Comparison of ENCODE assay signal across 7 cellular contexts in genomic region chr7:192701-193536, GRCh38. TPM values are rescaled to one million over a fixed set of nuclear protein-coding genes. Genes with fewer than 3 reads are reported as not detected.
A peak's percentile ranks its signal among the peaks of the same experiment; 100 is the strongest.
DNase-seq lines count a peak whose midpoint lies in the region; ATAC-seq, FAIRE-seq and TF ChIP-seq lines count a peak whose summit lies in the region.

No MANE protein-coding gene starts in this region.

- H3K36me3 ChIP-seq in brain microvascular endothelial cell (replicated peaks) (peaks cover 33% of the 10 kb centered on the region), HepG2 (replicated peaks in 1 of 2; ENCODE audit: control insufficient read depth in 1 of 2, insufficient read depth in 2 of 2, low read length in 2 of 2) (peaks cover 7 to 23% of the 10 kb centered on the region in 2 experiments; a peak in 4 of 5 replicates), suprapubic skin (peaks cover 25% of the 10 kb centered on the region)

- peak overlapping the region; percentile 91 for H3K4me3 ChIP-seq in brain microvascular endothelial cell (ENCODE audit: low read depth, low read length)
- H3K4me3 ChIP-seq in HepG2 (replicated peaks in 1 of 3; ENCODE audit: insufficient read depth in 1 of 3, low read depth in 2 of 3, low read length in 3 of 3): peak overlapping the region; percentile 79 to 91 (median 82)
- H3K4me3 ChIP-seq in suprapubic skin: peak overlapping the region; percentile 82

- H4K20me1 ChIP-seq in HepG2 (ENCODE audit: insufficient read depth, low read length): peaks cover 7% of the 10 kb centered on the region

- no TSS peak for BruUV-seq in HepG2 (replicated peaks; lab: Mats Ljungman, UMichigan)

- CTCF ChIA-PET in HepG2 (lab: Yijun Ruan, JAX; ENCODE audit: low intra/inter-chr PET ratio, low total read pairs): no interaction called here

- peaks cover 26% of the 10 kb centered on the region for H3K79me2 ChIP-seq in HepG2 (ENCODE audit: insufficient read depth, low read length)

- H3K4me2 ChIP-seq in HepG2 (ENCODE audit: low read depth, low read length): peak overlapping the region; percentile 76

- H3K9ac ChIP-seq in HepG2 (ENCODE audit: insufficient read depth, low read depth, low read length): peak overlapping the region; percentile 76

- ATAC-seq in HepG2 (no peak), HG02970 (IDR thresholded peaks at IDR 0.05; ENCODE audit: low FRiP score, unreplicated experiment) (no peak)

- TF ChIP-seq EP300 in HepG2 (IDR thresholded peaks at IDR 0.05; ENCODE audit: low read depth in 2 of 2, low read length in 2 of 2) (no peak), HepG2 (CRISPR knock-in tag; IDR thresholded peaks at IDR 0.05; ENCODE audit: borderline replicate concordance) (no peak), suprapubic skin (IDR thresholded peaks at IDR 0.05) (no peak)

- H3K4me1 ChIP-seq in HepG2 (ENCODE audit: insufficient read depth, low read length) (peaks cover 36% of the 10 kb centered on the region), suprapubic skin (peaks cover 49% of the 10 kb centered on the region)

- no peak for TF ChIP-seq CTCF in brain microvascular endothelial cell (IDR thresholded peaks at IDR 0.05; ENCODE audit: low read depth, low read length, missing control alignments)
- TF ChIP-seq CTCF in HepG2 (CRISPR knock-in tag; IDR thresholded peaks at IDR 0.05): no peak
- no peak for TF ChIP-seq CTCF in suprapubic skin (IDR thresholded peaks at IDR 0.05)

- TF ChIP-seq RAD21 in HepG2 (CRISPR knock-in tag; IDR thresholded peaks at IDR 0.05): peak; percentile 8; the same call in 1 of the 2 replicates

- DNase-seq in HTR-8/SVneo (ENCODE audit: insufficient read length, low spot score) (no peak), brain microvascular endothelial cell (no peak), HepG2 (ENCODE audit: low spot score) (no peak), suprapubic skin (ENCODE audit: low spot score in 2 of 2) (no peak), globus pallidus (ENCODE audit: low spot score) (no peak), Ammon's horn (ENCODE audit: low spot score) (no peak)

- POLR2A ChIA-PET in HepG2 (lab: Yijun Ruan, JAX): interaction anchor here (1.3 to 2.2 kb wide), 3 partner anchors 12 to 42 kb away, joined by 4 to 8 read pairs (median 6); no protein-coding TSS in a partner anchor

- H3K27ac ChIP-seq in brain microvascular endothelial cell (no peak overlapping the region), HepG2 (ENCODE audit: extremely low read length, insufficient read depth, low read length) (peak overlapping the region; percentile 81), suprapubic skin (peak overlapping the region; percentile 87)

- TF ChIP-seq POLR2A in HepG2 (IDR thresholded peaks at IDR 0.05; ENCODE audit: insufficient read depth in 1 of 2, low read depth in 2 of 2, low read length in 2 of 2): no peak
- TF ChIP-seq POLR2A in suprapubic skin (IDR thresholded peaks at IDR 0.05): no peak

- H2AFZ ChIP-seq in HepG2 (ENCODE audit: low read length): no peak overlapping the region

- peak; percentile 72 for FAIRE-seq in HTR-8/SVneo (lab: Jason Lieb, UNC)
- FAIRE-seq in HepG2 (lab: Jason Lieb, UNC): no peak

- in situ Hi-C loops in brain microvascular endothelial cell (cut with HindIII; ENCODE audit: low pct_ligation_motif_present, low sequenced_read_pairs) (no loop called here), HepG2 (cut with HindIII; ENCODE audit: extremely low pct_ligation_motif_present, low pct_unique_long_range_greater_than_20kb) (no loop called here)

- intact Hi-C loops in HepG2 (cut with micrococcal nuclease; ENCODE audit: unreplicated experiment): no loop called here

- H3K9me3 ChIP-seq in HepG2 (ENCODE audit: low read length) (no peaks in the 10 kb centered on the region), suprapubic skin (no peaks in the 10 kb centered on the region)

- WGBS in HepG2 (ENCODE audit: low lambda C conversion rate): no CpG with 5 or more reads among the region's 124 CpGs
- no CpG with 5 or more reads among the region's 124 CpGs for WGBS in suprapubic skin

- H3K27me3 ChIP-seq in brain microvascular endothelial cell (replicated peaks): no peaks in the 10 kb centered on the region
- H3K27me3 ChIP-seq in HepG2 (ENCODE audit: control insufficient read depth in 1 of 2, insufficient read depth in 2 of 2, low read length in 2 of 2): peaks cover 2 to 23% of the 10 kb centered on the region in 2 experiments; a peak in 3 of 5 replicates
- H3K27me3 ChIP-seq in suprapubic skin: no peaks in the 10 kb centered on the region

TF ChIP-seq in HepG2, 621 proteins besides CTCF, POLR2A, EP300 and RAD21 (continues in another document):
- TF ChIP-seq ATF1 (CRISPR knock-in tag; IDR thresholded peaks at IDR 0.05) (no peak), HNRNPL (IDR thresholded peaks at IDR 0.05; ENCODE audit: low read depth, low read length) (no peak), ZNF577 (CRISPR knock-in tag; IDR thresholded peaks at IDR 0.05; ENCODE audit: borderline replicate concordance, low read depth) (no peak), NR1H2 (CRISPR knock-in tag; IDR thresholded peaks at IDR 0.05; ENCODE audit: borderline replicate concordance, low read depth) (no peak), NKX3-1 (CRISPR knock-in tag; IDR thresholded peaks at IDR 0.05) (no peak), MAX (IDR thresholded peaks at IDR 0.05) (peak; percentile 63; the same call in 1 of the 2 replicates), HES4 (CRISPR knock-in tag; IDR thresholded peaks at IDR 0.05; ENCODE audit: borderline replicate concordance) (peak; percentile 12; the same call in 1 of the 2 replicates), NCOA5 (CRISPR knock-in tag; IDR thresholded peaks at IDR 0.05) (no peak), DRAP1 (CRISPR knock-in tag; IDR thresholded peaks at IDR 0.05) (no peak)
- TF ChIP-seq, protein P1, sequence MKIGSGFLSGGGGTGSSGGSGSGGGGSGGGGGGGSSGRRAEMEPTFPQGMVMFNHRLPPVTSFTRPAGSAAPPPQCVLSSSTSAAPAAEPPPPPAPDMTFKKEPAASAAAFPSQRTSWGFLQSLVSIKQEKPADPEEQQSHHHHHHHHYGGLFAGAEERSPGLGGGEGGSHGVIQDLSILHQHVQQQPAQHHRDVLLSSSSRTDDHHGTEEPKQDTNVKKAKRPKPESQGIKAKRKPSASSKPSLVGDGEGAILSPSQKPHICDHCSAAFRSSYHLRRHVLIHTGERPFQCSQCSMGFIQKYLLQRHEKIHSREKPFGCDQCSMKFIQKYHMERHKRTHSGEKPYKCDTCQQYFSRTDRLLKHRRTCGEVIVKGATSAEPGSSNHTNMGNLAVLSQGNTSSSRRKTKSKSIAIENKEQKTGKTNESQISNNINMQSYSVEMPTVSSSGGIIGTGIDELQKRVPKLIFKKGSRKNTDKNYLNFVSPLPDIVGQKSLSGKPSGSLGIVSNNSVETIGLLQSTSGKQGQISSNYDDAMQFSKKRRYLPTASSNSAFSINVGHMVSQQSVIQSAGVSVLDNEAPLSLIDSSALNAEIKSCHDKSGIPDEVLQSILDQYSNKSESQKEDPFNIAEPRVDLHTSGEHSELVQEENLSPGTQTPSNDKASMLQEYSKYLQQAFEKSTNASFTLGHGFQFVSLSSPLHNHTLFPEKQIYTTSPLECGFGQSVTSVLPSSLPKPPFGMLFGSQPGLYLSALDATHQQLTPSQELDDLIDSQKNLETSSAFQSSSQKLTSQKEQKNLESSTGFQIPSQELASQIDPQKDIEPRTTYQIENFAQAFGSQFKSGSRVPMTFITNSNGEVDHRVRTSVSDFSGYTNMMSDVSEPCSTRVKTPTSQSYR (CRISPR knock-in tag; IDR thresholded peaks at IDR 0.05; ENCODE audit: borderline replicate concordance): no peak

RNA-seq across cellular contexts. Expression of gene FAM20C, which starts 0.5 kb away (rescaled TPM):
- total RNA-seq in HepG2 (2016; rRNA removed; fragmentation: Illumina TruSeq; extraction: Trizol) (14.5 and 19.9 TPM in 2 replicates), suprapubic skin (10 to 100 TPM; 15.8 to 20.4 (median 18.7) TPM)
- total RNA-seq in HepG2 (2016; cell fraction: cytosol; rRNA removed; fragmentation: Illumina TruSeq; extraction: Trizol; ENCODE audit: low read depth): 4.8 and 5.5 TPM in 2 replicates
- 12.0 and 18.5 TPM in 2 replicates for total RNA-seq in HepG2 (2016; cell fraction: insoluble cytoplasmic fraction; rRNA removed; fragmentation: Illumina TruSeq; extraction: Trizol)
- 11.5 and 11.6 TPM in 2 replicates for total RNA-seq in HepG2 (2016; cell fraction: membrane; rRNA removed; fragmentation: Illumina TruSeq; extraction: Trizol)
- total RNA-seq in HepG2 (2016; cell fraction: nucleus; rRNA removed; fragmentation: Illumina TruSeq; extraction: Trizol): 20.5 and 24.2 TPM in 2 replicates
- 11.9 and 15.3 TPM in 2 replicates for polyA plus RNA-seq in HepG2 (2011; rRNA removed)
- polyA plus RNA-seq in HepG2 (2011; cell fraction: cytosol; rRNA removed): 13.7 and 17.5 TPM in 2 replicates
- 24.6 and 26.4 TPM in 2 replicates for polyA plus RNA-seq in HepG2 (2011; cell fraction: nucleus; rRNA removed)
- polyA plus RNA-seq in HepG2 (2012): 15.4 and 23.9 TPM in 2 replicates
- polyA plus RNA-seq in HepG2 (2016; cell fraction: cytosol; fragmentation: Illumina TruSeq; extraction: Trizol; ENCODE audit: low read depth): 2.8 and 3.2 TPM in 2 replicates
- polyA plus RNA-seq in HepG2 (2016; cell fraction: insoluble cytoplasmic fraction; fragmentation: Illumina TruSeq; extraction: Trizol; ENCODE audit: low read depth): 18.9 and 20.0 TPM in 2 replicates
- polyA plus RNA-seq in HepG2 (2016; cell fraction: membrane; fragmentation: Illumina TruSeq; extraction: Trizol; ENCODE audit: low read depth): 10.0 and 10.7 TPM in 2 replicates
- 38.8 and 44.3 TPM in 2 replicates for polyA plus RNA-seq in HepG2 (2016; cell fraction: nucleus; fragmentation: Illumina TruSeq; extraction: Trizol; ENCODE audit: insufficient read depth, low read depth)
- polyA minus RNA-seq in HepG2 (2011; rRNA and poly(A)+ RNA removed; ENCODE audit: low replicate concordance): 8.9 and 24.8 TPM in 2 replicates
- polyA minus RNA-seq in HepG2 (2011; cell fraction: cytosol; rRNA and poly(A)+ RNA removed): 13.4 and 22.0 TPM in 2 replicates
- 14.4 and 19.6 TPM in 2 replicates for polyA minus RNA-seq in HepG2 (2011; cell fraction: nucleus; rRNA and poly(A)+ RNA removed)
